Comparison of ENCODE assay signal across 20 cellular contexts in the genomic region with DNA sequence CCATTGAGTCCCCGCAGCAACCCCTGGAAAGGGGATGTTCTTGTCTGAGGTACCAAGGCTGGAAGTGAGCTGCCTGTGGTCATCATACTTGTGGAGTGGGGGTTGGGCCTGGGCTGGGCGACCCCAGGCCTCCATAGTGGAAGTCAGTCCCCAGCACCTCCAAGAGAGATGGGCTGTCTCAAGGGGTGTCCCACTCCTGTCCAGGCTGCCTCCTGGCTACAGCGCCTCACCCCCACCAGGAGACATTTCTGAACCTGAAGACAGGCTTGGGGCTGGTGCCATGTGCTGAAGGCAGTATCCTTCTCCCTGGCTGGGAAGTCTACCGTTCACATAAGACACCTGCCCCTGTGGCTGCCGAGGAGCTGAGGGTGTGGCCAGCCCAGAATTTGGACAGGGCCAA. TPM values are rescaled to one million over a fixed set of nuclear protein-coding genes. Genes with fewer than 3 reads are reported as not detected.
"Had no signal": no experiment of that assay in that cellular context is flagged by ENCODE, and none has a peak within 500 bp of the region (broad histone marks: within the 10 kb centered on the region; RNA-seq: fewer than 3 reads in every experiment).

No MANE protein-coding gene starts in this region.

- H3K27ac ChIP-seq: RWPE1, SJSA1, SK-N-MC had no signal

- H3K4me1 ChIP-seq: SJSA1 had no signal

- H3K4me3 ChIP-seq: MG63, SJSA1, SK-N-MC had no signal

- H3K27me3 ChIP-seq: MG63 had no signal

- H3K36me3 ChIP-seq: MG63, SJSA1 had no signal

- DNase-seq: Karpas-422, KG1, MG63, NCI-H1092, NCI-H1105 treated with DMSO at 0.1 percent for 48 hours, NCI-H1417 treated with DMSO at 0.1 percent for 48 hours, NCI-H146, NCI-H1694 treated with DMSO at 0.1 percent for 48 hours, NCI-H1930, NCI-H2081, NCI-H2107, NCI-H2227 treated with DMSO at 0.1 percent for 48 hours, NCI-H524, NCI-H526 treated with DMSO at 0.1 percent for 48 hours, NCI-H748 treated with DMSO at 0.1 percent for 48 hours, SIG-M5 had no signal

- H3K9me3 ChIP-seq: MG63, SJSA1 had no signal

RNA-seq across cellular contexts. Expression of a gene that starts 28.9 kb away (rescaled TPM):
- total RNA-seq: HT-29 had no signal
